Comparison of ENCODE assay signal across 8 cellular contexts in the genomic region with DNA sequence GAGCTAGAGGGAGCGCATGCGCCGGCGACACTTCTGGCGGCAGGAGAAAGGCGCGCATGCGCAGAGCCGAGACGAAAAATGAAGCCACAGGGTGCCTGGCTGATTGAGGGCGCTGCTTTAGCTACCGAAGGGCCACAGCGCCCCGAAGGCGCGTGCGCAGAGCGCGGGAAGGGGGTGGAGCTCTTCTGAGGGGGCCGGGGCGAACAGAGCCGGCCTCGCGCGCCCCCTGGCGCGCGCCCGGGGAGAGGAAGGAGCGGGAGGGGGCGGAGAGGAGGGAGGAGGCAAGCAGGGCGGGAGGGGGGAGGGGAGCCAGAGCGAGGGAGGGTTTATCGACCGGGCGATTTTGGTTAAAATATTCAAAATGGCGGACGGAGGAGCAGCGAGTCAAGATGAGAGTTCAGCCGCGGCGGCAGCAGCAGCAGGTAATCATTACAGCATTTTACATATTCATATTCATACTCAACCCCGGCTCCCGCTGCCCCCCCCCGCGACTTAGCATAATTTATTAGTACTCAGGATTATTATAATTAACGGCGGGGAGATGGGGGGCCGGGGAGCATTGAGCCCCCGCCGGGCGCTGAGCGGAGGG. TPM values are rescaled to one million over a fixed set of nuclear protein-coding genes. Genes with fewer than 3 reads are reported as not detected.
DNase-seq lines count a peak whose midpoint lies in the region; ATAC-seq, FAIRE-seq and TF ChIP-seq lines count a peak whose summit lies in the region.

Gene POU2F1, plus strand, starts transcription at position 350 of the 589 bp plus-strand sequence. Its CDS starts 12 bp downstream, at position 362.

- CTCF ChIA-PET in HepG2 (lab: Yijun Ruan, JAX; ENCODE audit: low intra/inter-chr PET ratio, low total read pairs): interaction anchor here (1.1 kb wide), 1 partner anchor 154 kb away, joined by 4 read pairs; no protein-coding TSS in a partner anchor

- H3K4me3 ChIP-seq in HepG2 (replicated peaks in 1 of 3; ENCODE audit: insufficient read depth in 1 of 3, low read depth in 2 of 3, low read length in 3 of 3): peak within 1 kb of the TSS; percentile 85 to 87 (median 87)

- DNase-seq in CD1c-positive myeloid dendritic cell (ENCODE audit: extremely low spot score): peak; percentile 100
- DNase-seq in NCI-H748 treated with DMSO at 0.1 percent for 48 hours (lab: John Stamatoyannopoulos, UW): peak; percentile 98
- DNase-seq in activated CD4-positive, alpha-beta T cell treated with anti-CD3 and anti-CD28 coated beads, Interleukin-2, amount 50 U/mL, for 4 hours: peak; percentile 98
- peak; percentile 95 for DNase-seq in HepG2 (ENCODE audit: low spot score)
- DNase-seq in stimulated activated CD4-positive, alpha-beta T cell treated with anti-CD3 and anti-CD28 coated beads, Interleukin-4, amount 100 ng/mL, for 1 hour: peak; percentile 99

- peak within 1 kb of the TSS; percentile 84 for H3K9ac ChIP-seq in HepG2 (ENCODE audit: insufficient read depth, low read depth, low read length)

- H3K36me3 ChIP-seq in HepG2 (replicated peaks in 1 of 2; ENCODE audit: control insufficient read depth in 1 of 2, insufficient read depth in 2 of 2, low read length in 2 of 2): no peaks in the 10 kb centered on the region

- no peaks in the 10 kb centered on the region for H3K27me3 Mint-ChIP-seq in dendritic cell treated with granulocyte-macrophage colony-stimulating factor and Interleukin-4, amounts not matched to agents 40 ng/mL and 50 ng/mL, for 4 days

- H3K4me3 Mint-ChIP-seq in dendritic cell treated with granulocyte-macrophage colony-stimulating factor and Interleukin-4, amounts not matched to agents 40 ng/mL and 50 ng/mL, for 4 days: peak within 1 kb of the TSS; percentile 83

- H3K27ac ChIP-seq in HepG2 (ENCODE audit: extremely low read length, insufficient read depth, low read length): peak within 1 kb of the TSS; percentile 96

- TF ChIP-seq POLR2A in HepG2 (IDR thresholded peaks at IDR 0.05; ENCODE audit: insufficient read depth in 1 of 2, low read depth in 2 of 2, low read length in 2 of 2): peak; percentile 43 to 84; a peak in 3 of 4 replicates

- H3K27me3 ChIP-seq in HepG2 (ENCODE audit: control insufficient read depth in 1 of 2, insufficient read depth in 2 of 2, low read length in 2 of 2): no peaks in the 10 kb centered on the region

- H3K79me2 ChIP-seq in HepG2 (ENCODE audit: insufficient read depth, low read length): peaks cover 35% of the 10 kb centered on the region

- H3K9me3 ChIP-seq in HepG2 (ENCODE audit: low read length): no peaks in the 10 kb centered on the region

- peaks cover 16% of the 10 kb centered on the region for H3K4me1 Mint-ChIP-seq in dendritic cell treated with granulocyte-macrophage colony-stimulating factor and Interleukin-4, amounts not matched to agents 40 ng/mL and 50 ng/mL, for 4 days (ENCODE audit: low read depth)

- H3K9me3 Mint-ChIP-seq in dendritic cell treated with granulocyte-macrophage colony-stimulating factor and Interleukin-4, amounts not matched to agents 40 ng/mL and 50 ng/mL, for 4 days: no peaks in the 10 kb centered on the region

- TF ChIP-seq EP300 in HepG2 (IDR thresholded peaks at IDR 0.05; ENCODE audit: low read depth in 2 of 2, low read length in 2 of 2): 0 out of 4 replicates have a peak, but pooled peaks of 1 of the 2 experiments have one; percentile 16
- no peak for TF ChIP-seq EP300 in HepG2 (CRISPR knock-in tag; IDR thresholded peaks at IDR 0.05; ENCODE audit: borderline replicate concordance)

- no peak for TF ChIP-seq RAD21 in HepG2 (CRISPR knock-in tag; IDR thresholded peaks at IDR 0.05)

- H3K4me1 ChIP-seq in HepG2 (ENCODE audit: insufficient read depth, low read length): peaks cover 39% of the 10 kb centered on the region

- FAIRE-seq in HepG2 (lab: Jason Lieb, UNC): peak; percentile 69

- intact Hi-C loops in dendritic cell treated with granulocyte-macrophage colony-stimulating factor and Interleukin-4, amounts not matched to agents 40 ng/mL and 50 ng/mL, for 4 days (cut with micrococcal nuclease): loop anchor here (5.0 kb wide), 3 partner anchors 153 to 383 kb away; partner anchors contain the start of genes CREG1 and POGK
- intact Hi-C loops in HepG2 (cut with micrococcal nuclease; ENCODE audit: unreplicated experiment): loop anchor here (1.0 to 5.0 kb wide), 3 partner anchors 122 to 344 kb away; partner anchors contain the start of gene TADA1

- no peaks in the 10 kb centered on the region for H4K20me1 ChIP-seq in HepG2 (ENCODE audit: insufficient read depth, low read length)

- peak; percentile 79 for TF ChIP-seq CTCF in HepG2 (CRISPR knock-in tag; IDR thresholded peaks at IDR 0.05)

- H3K27ac Mint-ChIP-seq in dendritic cell treated with granulocyte-macrophage colony-stimulating factor and Interleukin-4, amounts not matched to agents 40 ng/mL and 50 ng/mL, for 4 days: peak within 1 kb of the TSS; percentile 94

- peaks cover 15% of the 10 kb centered on the region for H3K36me3 Mint-ChIP-seq in dendritic cell treated with granulocyte-macrophage colony-stimulating factor and Interleukin-4, amounts not matched to agents 40 ng/mL and 50 ng/mL, for 4 days (ENCODE audit: low read depth)

- peak within 1 kb of the TSS; percentile 94 for H3K4me2 ChIP-seq in HepG2 (ENCODE audit: low read depth, low read length)

- H2AFZ ChIP-seq in HepG2 (ENCODE audit: low read length): peak within 1 kb of the TSS; percentile 66

- WGBS in HepG2 (ENCODE audit: low lambda C conversion rate): 2% methylated on average over 50 of the region's 53 CpGs

- POLR2A ChIA-PET in HepG2 (lab: Yijun Ruan, JAX): interaction anchor here (0.6 to 1.9 kb wide), 15 partner anchors 11 to 715 kb away, joined by 3 to 11 read pairs (median 5); partner anchors contain the start of genes CREG1, DCAF6, POGK and TADA1

- BruUV-seq in HepG2 (replicated peaks; lab: Mats Ljungman, UMichigan): no TSS peak

- ATAC-seq in GM19395 (IDR thresholded peaks at IDR 0.05; ENCODE audit: unreplicated experiment): peak; percentile 54
- ATAC-seq in HG03565 (IDR thresholded peaks at IDR 0.05; ENCODE audit: unreplicated experiment): peak; percentile 50
- peak; percentile 65 for ATAC-seq in HepG2

- in situ Hi-C loops in HepG2 (cut with HindIII; ENCODE audit: extremely low pct_ligation_motif_present, low pct_unique_long_range_greater_than_20kb): no loop called here

TF ChIP-seq in HepG2, 621 proteins besides CTCF, POLR2A, EP300 and RAD21 (continues in another document):
- TF ChIP-seq TRIM24 (CRISPR knock-in tag; IDR thresholded peaks at IDR 0.05) (no peak), DBP (CRISPR knock-in tag; IDR thresholded peaks at IDR 0.05; ENCODE audit: not compliant biosample characterization) (no peak), ZFAT (CRISPR knock-in tag; conservative IDR thresholded peaks at IDR 0.05) (no peak), NFE2L1 (CRISPR knock-in tag; IDR thresholded peaks at IDR 0.05; ENCODE audit: borderline replicate concordance) (no peak), CHD2 (IDR thresholded peaks at IDR 0.05; ENCODE audit: low read depth, low read length) (no peak), RXRB (CRISPR knock-in tag; IDR thresholded peaks at IDR 0.05; ENCODE audit: borderline replicate concordance) (no peak), ZNF569 (CRISPR knock-in tag; IDR thresholded peaks at IDR 0.05; ENCODE audit: borderline replicate concordance) (no peak)
- TF ChIP-seq, protein P1, sequence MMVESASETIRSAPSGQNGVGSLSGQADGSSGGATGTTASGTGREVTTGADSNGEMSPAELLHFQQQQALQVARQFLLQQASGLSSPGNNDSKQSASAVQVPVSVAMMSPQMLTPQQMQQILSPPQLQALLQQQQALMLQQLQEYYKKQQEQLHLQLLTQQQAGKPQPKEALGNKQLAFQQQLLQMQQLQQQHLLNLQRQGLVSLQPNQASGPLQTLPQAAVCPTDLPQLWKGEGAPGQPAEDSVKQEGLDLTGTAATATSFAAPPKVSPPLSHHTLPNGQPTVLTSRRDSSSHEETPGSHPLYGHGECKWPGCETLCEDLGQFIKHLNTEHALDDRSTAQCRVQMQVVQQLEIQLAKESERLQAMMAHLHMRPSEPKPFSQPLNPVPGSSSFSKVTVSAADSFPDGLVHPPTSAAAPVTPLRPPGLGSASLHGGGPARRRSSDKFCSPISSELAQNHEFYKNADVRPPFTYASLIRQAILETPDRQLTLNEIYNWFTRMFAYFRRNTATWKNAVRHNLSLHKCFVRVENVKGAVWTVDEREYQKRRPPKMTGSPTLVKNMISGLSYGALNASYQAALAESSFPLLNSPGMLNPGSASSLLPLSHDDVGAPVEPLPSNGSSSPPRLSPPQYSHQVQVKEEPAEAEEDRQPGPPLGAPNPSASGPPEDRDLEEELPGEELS (CRISPR knock-in tag; IDR thresholded peaks at IDR 0.05): no peak

RNA-seq across cellular contexts. Expression of gene POU2F1, which starts in this region (rescaled TPM):
- 10.2 and 15.1 TPM in 2 replicates for total RNA-seq in HepG2 (2016; rRNA removed; fragmentation: Illumina TruSeq; extraction: Trizol)
- total RNA-seq in HepG2 (2016; cell fraction: cytosol; rRNA removed; fragmentation: Illumina TruSeq; extraction: Trizol; ENCODE audit: low read depth): 2.6 and 2.7 TPM in 2 replicates
- 9.3 and 13.3 TPM in 2 replicates for total RNA-seq in HepG2 (2016; cell fraction: insoluble cytoplasmic fraction; rRNA removed; fragmentation: Illumina TruSeq; extraction: Trizol)
- 4.3 and 4.4 TPM in 2 replicates for total RNA-seq in HepG2 (2016; cell fraction: membrane; rRNA removed; fragmentation: Illumina TruSeq; extraction: Trizol)
- total RNA-seq in HepG2 (2016; cell fraction: nucleus; rRNA removed; fragmentation: Illumina TruSeq; extraction: Trizol): 16.7 and 20.3 TPM in 2 replicates
- 9.0 and 13.0 TPM in 2 replicates for polyA plus RNA-seq in HepG2 (2011; rRNA removed)
- 5.9 and 6.8 TPM in 2 replicates for polyA plus RNA-seq in HepG2 (2011; cell fraction: cytosol; rRNA removed)
- polyA plus RNA-seq in HepG2 (2011; cell fraction: nucleus; rRNA removed): 10.9 and 12.2 TPM in 2 replicates
- 2.9 and 4.1 TPM in 2 replicates for polyA plus RNA-seq in HepG2 (2012)
- polyA plus RNA-seq in HepG2 (2016; cell fraction: cytosol; fragmentation: Illumina TruSeq; extraction: Trizol; ENCODE audit: low read depth): 0.20 and 0.38 TPM in 2 replicates
- 6.2 and 7.0 TPM in 2 replicates for polyA plus RNA-seq in HepG2 (2016; cell fraction: insoluble cytoplasmic fraction; fragmentation: Illumina TruSeq; extraction: Trizol; ENCODE audit: low read depth)
- polyA plus RNA-seq in HepG2 (2016; cell fraction: membrane; fragmentation: Illumina TruSeq; extraction: Trizol; ENCODE audit: low read depth): 0.93 and 1.3 TPM in 2 replicates
- polyA plus RNA-seq in HepG2 (2016; cell fraction: nucleus; fragmentation: Illumina TruSeq; extraction: Trizol; ENCODE audit: insufficient read depth, low read depth): 8.6 and 10.5 TPM in 2 replicates
- polyA minus RNA-seq in HepG2 (2011; rRNA and poly(A)+ RNA removed; ENCODE audit: low replicate concordance): 71.9 and 74.2 TPM in 2 replicates
- polyA minus RNA-seq in HepG2 (2011; cell fraction: cytosol; rRNA and poly(A)+ RNA removed): 9.6 and 10.1 TPM in 2 replicates
- polyA minus RNA-seq in HepG2 (2011; cell fraction: nucleus; rRNA and poly(A)+ RNA removed): 37.8 and 40.2 TPM in 2 replicates

Comparison
In these comparisons a context has a peak if more than half of its experiments do, and no peak if none do; other contexts are left out.
1. Peak in every context shown above with its lines: DNase-seq, ATAC-seq, H3K4me3 ChIP-seq and H3K27ac ChIP-seq.